In genomic region chr3:73018298-73018697, GRCh38 we compare ENCODE assay signal across 17 cellular contexts. TPM values are rescaled to one million over a fixed set of nuclear protein-coding genes. Genes with fewer than 3 reads are reported as not detected.
A peak's percentile ranks its signal among the peaks of the same experiment; 100 is the strongest.
DNase-seq lines count a peak whose midpoint lies in the region; ATAC-seq and TF ChIP-seq lines count a peak whose summit lies in the region.
"Had no signal": no experiment of that assay in that cellular context is flagged by ENCODE, and none has a peak within 500 bp of the region (broad histone marks: within the 10 kb centered on the region; RNA-seq: fewer than 3 reads in every experiment).

No MANE protein-coding gene starts in this region.

- no peak overlapping the region for H2BK120ac ChIP-seq in H9 (ENCODE audit: low read depth, low read length, poor library complexity, severe bottlenecking)

- no peak overlapping the region for H3K56ac ChIP-seq in H9 (ENCODE audit: insufficient read length, low read depth, low read length)

- peaks cover 21% of the 10 kb centered on the region for H3K79me1 ChIP-seq in H9 (ENCODE audit: insufficient read depth, low read depth, low read length, poor library complexity, severe bottlenecking)

- peaks cover 65% of the 10 kb centered on the region for H3K4me1 Mint-ChIP-seq in activated naive CD8-positive, alpha-beta T cell (ENCODE audit: low read depth)
- H3K4me1 Mint-ChIP-seq in activated naive CD8-positive, alpha-beta T cell treated with anti-CD3 and anti-CD28 coated beads for 36 hours = peaks cover 42% of the 10 kb centered on the region
- H3K4me1 Mint-ChIP-seq in H9 (peaks cover 25 to 27% of the 10 kb centered on the region in 2 experiments), progenitor cell of endocrine pancreas (ENCODE audit: low read depth) (peaks cover 14% of the 10 kb centered on the region)
- H3K4me1 Mint-ChIP-seq in activated T-helper 17 cell treated with anti-CD3 and anti-CD28 coated beads, Interleukin-2, amount 50 U/mL, for 72 hours = peaks cover 32% of the 10 kb centered on the region

- H2AK5ac ChIP-seq in H9 (ENCODE audit: insufficient read length, low read length) = no peak overlapping the region

- WGBS in H9 (ENCODE audit: extremely low coverage, insufficient read length, low lambda C conversion rate) = no CpG with 5 or more reads among the region's 4 CpGs

- peak overlapping the region; percentile 49 for H3K23ac ChIP-seq in H9 (ENCODE audit: insufficient read length, low read depth, low read length)

- no peaks in the 10 kb centered on the region; the same call in 1 of the 2 replicates for H3K4me1 ChIP-seq in H9 (ENCODE audit: insufficient read depth, low read length)

- H3K9me3 ChIP-seq in H9 (ENCODE audit: control insufficient read depth, low read depth, low read length) = no peaks in the 10 kb centered on the region
- H3K9me3 ChIP-seq: BLaER1 treated with 17β-estradiol and CSF1 and Interleukin-3, amounts not matched to agents 10 nM and 100 nM had no signal

- no peak overlapping the region for H2BK20ac ChIP-seq in H9 (ENCODE audit: low read depth, low read length, poor library complexity, severe bottlenecking)

- H3K27me3 ChIP-seq in H9 (ENCODE audit: insufficient read depth, low read length) = no peaks in the 10 kb centered on the region
- H3K27me3 ChIP-seq: BLaER1 treated with 17β-estradiol and CSF1 and Interleukin-3, amounts not matched to agents 10 nM and 100 nM had no signal

- TF ChIP-seq CTCF in H9 (conservative IDR thresholded peaks at IDR 0.05) (no peak), progenitor cell of endocrine pancreas (IDR thresholded peaks at IDR 0.05; ENCODE audit: unreplicated experiment) (no peak)

- H3K18ac ChIP-seq in H9 (ENCODE audit: insufficient read length, low read depth, low read length) = no peak overlapping the region

- H3K27ac Mint-ChIP-seq in activated naive CD8-positive, alpha-beta T cell = peak overlapping the region; percentile 47
- H3K27ac Mint-ChIP-seq in activated naive CD8-positive, alpha-beta T cell treated with anti-CD3 and anti-CD28 coated beads for 36 hours = no peak overlapping the region
- H3K27ac Mint-ChIP-seq in H9 (no peak overlapping the region), progenitor cell of endocrine pancreas (peak overlapping the region; percentile 22)
- H3K27ac Mint-ChIP-seq in activated T-helper 17 cell treated with anti-CD3 and anti-CD28 coated beads, Interleukin-2, amount 50 U/mL, for 72 hours = peak overlapping the region; percentile 28

- H3K9ac ChIP-seq in H9 (ENCODE audit: extremely low read depth, insufficient read length, low read length) = no peak overlapping the region
- H3K9ac ChIP-seq: BLaER1 treated with 17β-estradiol and CSF1 and Interleukin-3, amounts not matched to agents 10 nM and 100 nM; KMS-11 had no signal

- no peak overlapping the region for H2BK12ac ChIP-seq in H9 (ENCODE audit: insufficient read length, low read depth, low read length)

- ATAC-seq in activated T-helper 17 cell treated with anti-CD3 and anti-CD28 coated beads, Interleukin-2, amount 50 U/mL, for 72 hours (replicated peaks) = peak; percentile 4
- ATAC-seq: PC-3 had no signal

- no peak overlapping the region for H4K91ac ChIP-seq in H9 (ENCODE audit: insufficient read length, low read depth, low read length)

- H3K36me3 Mint-ChIP-seq in activated naive CD8-positive, alpha-beta T cell = peaks cover 2% of the 10 kb centered on the region
- H3K36me3 Mint-ChIP-seq in activated naive CD8-positive, alpha-beta T cell treated with anti-CD3 and anti-CD28 coated beads for 36 hours = peaks cover 41% of the 10 kb centered on the region
- H3K36me3 Mint-ChIP-seq in H9 (ENCODE audit: insufficient read depth in 1 of 3, low read depth in 3 of 3) (peaks cover 0 to 12% (median 10%) of the 10 kb centered on the region in 3 experiments; a peak in 5 of 7 replicates), progenitor cell of endocrine pancreas (ENCODE audit: insufficient read depth) (peaks cover 3% of the 10 kb centered on the region)
- H3K36me3 Mint-ChIP-seq in activated T-helper 17 cell treated with anti-CD3 and anti-CD28 coated beads, Interleukin-2, amount 50 U/mL, for 72 hours (ENCODE audit: low read depth) = peaks cover 77% of the 10 kb centered on the region

- H3K27me3 Mint-ChIP-seq in activated naive CD8-positive, alpha-beta T cell = no peaks in the 10 kb centered on the region
- H3K27me3 Mint-ChIP-seq in activated naive CD8-positive, alpha-beta T cell treated with anti-CD3 and anti-CD28 coated beads for 36 hours = no peaks in the 10 kb centered on the region
- no peaks in the 10 kb centered on the region for H3K27me3 Mint-ChIP-seq in H9 (ENCODE audit: low read depth)
- no peaks in the 10 kb centered on the region for H3K27me3 Mint-ChIP-seq in activated T-helper 17 cell treated with anti-CD3 and anti-CD28 coated beads, Interleukin-2, amount 50 U/mL, for 72 hours
- H3K27me3 Mint-ChIP-seq in progenitor cell of endocrine pancreas = no peaks in the 10 kb centered on the region

- no peak overlapping the region for H4K5ac ChIP-seq in H9 (ENCODE audit: insufficient read length, low read depth, low read length)

- no peak overlapping the region for H4K8ac ChIP-seq in H9 (replicated peaks; ENCODE audit: insufficient read length, low read depth, low read length)

- H3T11ph ChIP-seq in H9 (ENCODE audit: low read length) = no peak overlapping the region

- no peak overlapping the region for H3K4ac ChIP-seq in H9 (ENCODE audit: low read depth, low read length)

- H2BK5ac ChIP-seq in H9 (ENCODE audit: insufficient read length, low read length) = no peak overlapping the region

- no peak for DNase-seq in activated naive CD8-positive, alpha-beta T cell treated with anti-CD3 and anti-CD28 coated beads for 36 hours
- DNase-seq in H9 (no peak), progenitor cell of endocrine pancreas (ENCODE audit: low spot score, unreplicated experiment) (no peak), NCI-H748 (lab: John Stamatoyannopoulos, UW; ENCODE audit: unreplicated experiment) (no peak), NCI-H524 treated with DMSO at 0.1 percent for 48 hours (lab: John Stamatoyannopoulos, UW) (no peak)
- DNase-seq: DMS79, NCI-H1417, NCI-H187, NCI-H2107, NCI-H510A, PC-3, RPMI8226, SHP77 treated with DMSO at 0.1 percent for 48 hours had no signal

- no peak overlapping the region for H3K4me2 ChIP-seq in H9 (ENCODE audit: insufficient read depth, insufficient read length, low read length)
- H3K4me2 ChIP-seq: BLaER1 treated with 17β-estradiol and CSF1 and Interleukin-3, amounts not matched to agents 10 nM and 100 nM; KMS-11 had no signal

- H2BK15ac ChIP-seq in H9 (ENCODE audit: low read depth, low read length) = no peak overlapping the region

- H3K9me3 Mint-ChIP-seq in activated naive CD8-positive, alpha-beta T cell (ENCODE audit: low read depth) = no peaks in the 10 kb centered on the region
- no peaks in the 10 kb centered on the region for H3K9me3 Mint-ChIP-seq in activated naive CD8-positive, alpha-beta T cell treated with anti-CD3 and anti-CD28 coated beads for 36 hours
- H3K9me3 Mint-ChIP-seq in H9 (no peaks in the 10 kb centered on the region), progenitor cell of endocrine pancreas (ENCODE audit: low read depth) (no peaks in the 10 kb centered on the region)
- H3K9me3 Mint-ChIP-seq in activated T-helper 17 cell treated with anti-CD3 and anti-CD28 coated beads, Interleukin-2, amount 50 U/mL, for 72 hours = no peaks in the 10 kb centered on the region

- peaks cover 66% of the 10 kb centered on the region for H3K79me2 ChIP-seq in H9 (ENCODE audit: insufficient read depth, low read length)

- no peak overlapping the region for H3K14ac ChIP-seq in H9 (ENCODE audit: insufficient read depth, low read length)

- H3K27ac ChIP-seq in H9 (ENCODE audit: insufficient read length, low read depth, low read length) = no peak overlapping the region
- H3K27ac ChIP-seq: BLaER1 treated with 17β-estradiol and CSF1 and Interleukin-3, amounts not matched to agents 10 nM and 100 nM; KMS-11 had no signal

- no peaks in the 10 kb centered on the region for H4K20me1 ChIP-seq in H9 (ENCODE audit: control insufficient read depth, insufficient read depth, insufficient read length)

- peak overlapping the region; percentile 7 for H3K4me3 Mint-ChIP-seq in activated naive CD8-positive, alpha-beta T cell
- H3K4me3 Mint-ChIP-seq in activated naive CD8-positive, alpha-beta T cell treated with anti-CD3 and anti-CD28 coated beads for 36 hours = no peak overlapping the region
- H3K4me3 Mint-ChIP-seq in H9 = no peak overlapping the region
- peak overlapping the region; percentile 36 for H3K4me3 Mint-ChIP-seq in activated T-helper 17 cell treated with anti-CD3 and anti-CD28 coated beads, Interleukin-2, amount 50 U/mL, for 72 hours
- H3K4me3 Mint-ChIP-seq in progenitor cell of endocrine pancreas (ENCODE audit: low read depth) = no peak overlapping the region

- no peak overlapping the region for H2AFZ ChIP-seq in H9 (ENCODE audit: low read length)

- no peaks in the 10 kb centered on the region for H3K23me2 ChIP-seq in H9 (ENCODE audit: insufficient read length, low read depth, low read length, poor library complexity, severe bottlenecking)

RNA-seq across cellular contexts. Expression of gene PPP4R2, which starts 21.7 kb away (rescaled TPM):
- 100 to 1,000 TPM in 1 of 2 experiments, 10 to 100 TPM in 1; 99.3 to 102 TPM for total RNA-seq in activated naive CD8-positive, alpha-beta T cell treated with anti-CD3 and anti-CD28 coated beads for 36 hours
- 123 and 132 TPM in 2 replicates for total RNA-seq in H9 (2021)
- 10 to 100 TPM; 87.8 to 95.0 TPM for total RNA-seq in activated T-helper 17 cell treated with anti-CD3 and anti-CD28 coated beads, Interleukin-2, amount 50 U/mL, for 72 hours
- total RNA-seq in progenitor cell of endocrine pancreas = 117 and 130 TPM in 2 replicates

RNA-seq across cellular contexts. Expression of gene EBLN2, which starts 43.2 kb away (rescaled TPM):
- total RNA-seq in activated naive CD8-positive, alpha-beta T cell treated with anti-CD3 and anti-CD28 coated beads for 36 hours = 1 to 10 TPM; 3.5 to 3.6 TPM
- 4.4 and 6.1 TPM in 2 replicates for total RNA-seq in H9 (2021)
- 1 to 10 TPM; 8.2 to 9.8 TPM for total RNA-seq in activated T-helper 17 cell treated with anti-CD3 and anti-CD28 coated beads, Interleukin-2, amount 50 U/mL, for 72 hours
- total RNA-seq in progenitor cell of endocrine pancreas = 14.9 and 16.9 TPM in 2 replicates

Comparison
In these comparisons a context has a peak if more than half of its experiments do, and no peak if none do; other contexts are left out.
1. H3K27ac Mint-ChIP-seq: peak in activated naive CD8-positive, alpha-beta T cell (single experiment), activated T-helper 17 cell treated with anti-CD3 and anti-CD28 coated beads, Interleukin-2, amount 50 U/mL, for 72 hours (single experiment) and progenitor cell of endocrine pancreas (single experiment); none in activated naive CD8-positive, alpha-beta T cell treated with anti-CD3 and anti-CD28 coated beads for 36 hours (single experiment) and H9 (0 of 3).
2. H3K4me3 Mint-ChIP-seq: peak in activated naive CD8-positive, alpha-beta T cell (single experiment) and activated T-helper 17 cell treated with anti-CD3 and anti-CD28 coated beads, Interleukin-2, amount 50 U/mL, for 72 hours (single experiment); none in activated naive CD8-positive, alpha-beta T cell treated with anti-CD3 and anti-CD28 coated beads for 36 hours (single experiment), H9 (0 of 2) and progenitor cell of endocrine pancreas (single experiment).